20 cellular contexts compared by ENCODE assay signal in genomic region chr6:52834481-52834880, GRCh38. TPM values are rescaled to one million over a fixed set of nuclear protein-coding genes. Genes with fewer than 3 reads are reported as not detected.
DNase-seq lines count a peak whose midpoint lies in the region; ATAC-seq, FAIRE-seq and TF ChIP-seq lines count a peak whose summit lies in the region.
"Had no signal": no experiment of that assay in that cellular context is flagged by ENCODE, and none has a peak within 500 bp of the region (broad histone marks: within the 10 kb centered on the region; RNA-seq: fewer than 3 reads in every experiment).

No MANE protein-coding gene starts in this region.

- CTCF ChIA-PET in mammary epithelial cell (lab: Charles Lee; ENCODE audit: low non-redundant PET) = no interaction called here

- H3K36me3 ChIP-seq in mammary epithelial cell (ENCODE audit: insufficient read depth, low read length) (no peaks in the 10 kb centered on the region), breast epithelium (no peaks in the 10 kb centered on the region), bronchial epithelial cell (ENCODE audit: control insufficient read depth, insufficient read depth, low read length) (no peaks in the 10 kb centered on the region)

- FAIRE-seq in bronchial epithelial cell (lab: Jason Lieb, UNC) = no peak
- FAIRE-seq: H54 had no signal

- no peak overlapping the region for H3K4me3 Mint-ChIP-seq in activated naive CD8-positive, alpha-beta T cell treated with anti-CD3 and anti-CD28 coated beads, Interleukin-2, amount 50 U/mL, for 24 hours
- H3K4me3 Mint-ChIP-seq: IgD-negative memory B cell had no signal

- H3K79me2 ChIP-seq in mammary epithelial cell (ENCODE audit: insufficient read depth, low read length) = no peaks in the 10 kb centered on the region

- intact Hi-C loops in mammary epithelial cell (cut with micrococcal nuclease) (no loop called here), breast epithelium (cut with DNase I; ENCODE audit: low total_unique reads) (no loop called here)

- DNase-seq in mammary epithelial cell (peak; percentile 29), breast epithelium (ENCODE audit: low spot score in 2 of 2) (no peak), LoVo (ENCODE audit: low spot score) (peak; percentile 4), bronchial epithelial cell (ENCODE audit: low read depth) (peak; percentile 5), stromal cell of bone marrow (ENCODE audit: low read depth) (peak; percentile 84), retina (no peak), kidney glomerular epithelial cell (lab: John Stamatoyannopoulos, UW) (no peak)
- DNase-seq in activated naive CD8-positive, alpha-beta T cell treated with anti-CD3 and anti-CD28 coated beads, Interleukin-2, amount 50 U/mL, for 24 hours = no peak
- DNase-seq: 8988T, AML-193, Caco-2, NCI-H1092, NCI-H1694, NCI-H2107, Right ventricle myocardium superior had no signal

- H3K9ac ChIP-seq in mammary epithelial cell (ENCODE audit: insufficient read depth, low read length) = no peak overlapping the region

- peaks cover 25% of the 10 kb centered on the region for H3K27me3 Mint-ChIP-seq in activated naive CD8-positive, alpha-beta T cell treated with anti-CD3 and anti-CD28 coated beads, Interleukin-2, amount 50 U/mL, for 24 hours

- 19% methylated on average over 1 of the region's 1 CpG for WGBS in mammary epithelial cell (ENCODE audit: low coverage, missing lambda C conversion rate)

- H3K27ac ChIP-seq in mammary epithelial cell (ENCODE audit: insufficient read depth, low read depth, low read length) (no peak overlapping the region), breast epithelium (no peak overlapping the region)

- no peak overlapping the region for H3K27ac Mint-ChIP-seq in activated naive CD8-positive, alpha-beta T cell treated with anti-CD3 and anti-CD28 coated beads, Interleukin-2, amount 50 U/mL, for 24 hours
- H3K27ac Mint-ChIP-seq: IgD-negative memory B cell had no signal

- TF ChIP-seq CTCF in mammary epithelial cell (conservative IDR thresholded peaks at IDR 0.05 in 1 of 2, IDR thresholded peaks at IDR 0.05 in 1 of 2; ENCODE audit: extremely low read depth in 1 of 2, insufficient read depth in 1 of 2, low read depth in 1 of 2, low read length in 2 of 2) (no peak), breast epithelium (IDR thresholded peaks at IDR 0.05) (no peak), bronchial epithelial cell (IDR thresholded peaks at IDR 0.05; ENCODE audit: insufficient read depth, low read length, severe bottlenecking) (no peak)

- no peak for TF ChIP-seq POLR2A in breast epithelium (IDR thresholded peaks at IDR 0.05)

- H3K4me2 ChIP-seq in mammary epithelial cell (ENCODE audit: insufficient read depth, low read depth, low read length) = no peak overlapping the region

- no peaks in the 10 kb centered on the region for H4K20me1 ChIP-seq in mammary epithelial cell (ENCODE audit: insufficient read depth, low read length)

- no peaks in the 10 kb centered on the region for H3K4me1 ChIP-seq in mammary epithelial cell (ENCODE audit: insufficient read depth, low read length)
- H3K4me1 ChIP-seq in breast epithelium = no peaks in the 10 kb centered on the region
- H3K4me1 ChIP-seq: Caco-2 had no signal

- dilution Hi-C loops in mammary epithelial cell (cut with HindIII; ENCODE audit: low sequenced_read_pairs) = no loop called here

- no peak overlapping the region for H3K4me3 ChIP-seq in mammary epithelial cell (replicated peaks in 1 of 3; ENCODE audit: insufficient read depth in 1 of 3, low read depth in 2 of 3, low read length in 3 of 3)
- H3K4me3 ChIP-seq in breast epithelium = no peak overlapping the region
- H3K4me3 ChIP-seq in bronchial epithelial cell (ENCODE audit: low read depth, low read length) = no peak overlapping the region

- H3K9me3 ChIP-seq in mammary epithelial cell (replicated peaks; ENCODE audit: insufficient read depth, low read length) (no peaks in the 10 kb centered on the region), breast epithelium (no peaks in the 10 kb centered on the region)
- H3K9me3 ChIP-seq: Caco-2 had no signal

- no peaks in the 10 kb centered on the region for H3K9me3 Mint-ChIP-seq in activated naive CD8-positive, alpha-beta T cell treated with anti-CD3 and anti-CD28 coated beads, Interleukin-2, amount 50 U/mL, for 24 hours
- H3K9me3 Mint-ChIP-seq: IgD-negative memory B cell had no signal

- H2AFZ ChIP-seq in mammary epithelial cell (ENCODE audit: low read depth, low read length) = no peak overlapping the region

- peaks cover 8% of the 10 kb centered on the region for H3K27me3 ChIP-seq in mammary epithelial cell (ENCODE audit: insufficient read depth, low read length)
- no peaks in the 10 kb centered on the region for H3K27me3 ChIP-seq in breast epithelium
- peaks cover 2% of the 10 kb centered on the region for H3K27me3 ChIP-seq in bronchial epithelial cell (ENCODE audit: control insufficient read depth, insufficient read depth, low read length)

- in situ Hi-C loops in mammary epithelial cell (cut with MboI; ENCODE audit: low sequenced_read_pairs in 2 of 2) = no loop called here

- H3K4me1 Mint-ChIP-seq in activated naive CD8-positive, alpha-beta T cell treated with anti-CD3 and anti-CD28 coated beads, Interleukin-2, amount 50 U/mL, for 24 hours = peaks cover under 1% of the 10 kb centered on the region
- H3K4me1 Mint-ChIP-seq: IgD-negative memory B cell had no signal

- no TSS peak for BruUV-seq in mammary epithelial cell (replicated peaks; lab: Mats Ljungman, UMichigan)

- ATAC-seq in activated naive CD8-positive, alpha-beta T cell treated with anti-CD3 and anti-CD28 coated beads, Interleukin-2, amount 50 U/mL, for 24 hours = no peak
- ATAC-seq: Panc1 had no signal

- H3K36me3 Mint-ChIP-seq in activated naive CD8-positive, alpha-beta T cell treated with anti-CD3 and anti-CD28 coated beads, Interleukin-2, amount 50 U/mL, for 24 hours (ENCODE audit: low read depth) = no peaks in the 10 kb centered on the region

RNA-seq across cellular contexts. Expression of gene GSTA5, which starts 6.1 kb away (rescaled TPM):
- total RNA-seq in mammary epithelial cell = under 1 TPM in 1 of 2 donors, not detected in 1; 0.17 TPM
- not detected for polyA plus RNA-seq in mammary epithelial cell
- not detected for polyA minus RNA-seq in mammary epithelial cell
- not detected for total RNA-seq in breast epithelium
- total RNA-seq in bronchial epithelial cell = not detected in 2 replicates
- total RNA-seq: Caco-2, G401, HT-29, Right ventricle myocardium superior had no signal
- polyA plus RNA-seq: IgD-negative memory B cell had no signal

RNA-seq across cellular contexts. Expression of gene GSTA1, which starts 30.9 kb away (rescaled TPM):
- total RNA-seq in mammary epithelial cell (under 1 TPM in 1 of 2 donors, not detected in 1; 0.83 TPM), breast epithelium (1 to 10 TPM in 1 of 3 donors, under 1 TPM in 1, not detected in 1; 0.88 to 2.0 TPM), bronchial epithelial cell (0.26 TPM in 1 of 2 replicates, not detected in the other)
- polyA plus RNA-seq in mammary epithelial cell = not detected
- polyA minus RNA-seq in mammary epithelial cell = not detected
- total RNA-seq: G401, HT-29, Right ventricle myocardium superior had no signal
- polyA plus RNA-seq: IgD-negative memory B cell had no signal

Comparison
In these comparisons a context has a peak if more than half of its experiments do, and no peak if none do; other contexts are left out.
1. DNase-seq: peak in mammary epithelial cell (single experiment), LoVo (single experiment), bronchial epithelial cell (single experiment) and stromal cell of bone marrow (single experiment); none in breast epithelium (0 of 2), activated naive CD8-positive, alpha-beta T cell treated with anti-CD3 and anti-CD28 coated beads, Interleukin-2, amount 50 U/mL, for 24 hours (single experiment), retina (single experiment) and kidney glomerular epithelial cell (single experiment).